ENCODE assay signal across 8 cellular contexts in genomic region chr4:76585897-76586360, GRCh38.
DNase-seq lines count a peak whose midpoint lies in the region; ATAC-seq and TF ChIP-seq lines count a peak whose summit lies in the region.

No MANE protein-coding gene starts in this region.

- DNase-seq in CD14-positive monocyte (ENCODE audit: low spot score) (no peak), glomerular visceral epithelial cell (ENCODE audit: extremely low spot score) (peak; percentile 88), H4 (ENCODE audit: low spot score) (no peak), AG08396 (ENCODE audit: low spot score) (no peak)
- peak; percentile 18 for DNase-seq in activated T-cell treated with anti-CD3 and anti-CD28 coated beads, Interleukin-2, amount 50 U/mL, for 1 hour

- H3K4me3 Mint-ChIP-seq in CD14-positive monocyte (peak overlapping the region; percentile 64 to 89), nephron (peak overlapping the region; percentile 81 to 91 (median 87))

- no peak overlapping the region for H3K27ac Mint-ChIP-seq in CD14-positive monocyte
- peak overlapping the region; percentile 75 to 88 (median 80) for H3K27ac Mint-ChIP-seq in nephron

- H3K9me3 Mint-ChIP-seq in CD14-positive monocyte: peaks cover 0 to 3% (median 0%) of the 10 kb centered on the region in 7 donors
- H3K9me3 Mint-ChIP-seq in nephron: no peaks in the 10 kb centered on the region

- no peaks in the 10 kb centered on the region for H3K36me3 Mint-ChIP-seq in CD14-positive monocyte
- no peaks in the 10 kb centered on the region for H3K36me3 Mint-ChIP-seq in nephron (ENCODE audit: low read depth)

- intact Hi-C loops in CD14-positive monocyte (cut with micrococcal nuclease): no loop called here

- H3K4me1 Mint-ChIP-seq in CD14-positive monocyte: peaks cover 10% of the 10 kb centered on the region
- peaks cover 82% of the 10 kb centered on the region for H3K4me1 Mint-ChIP-seq in nephron

- TF ChIP-seq CTCF in CD14-positive monocyte (IDR thresholded peaks at IDR 0.05): no peak
- TF ChIP-seq CTCF in LNCAP (IDR thresholded peaks at IDR 0.05): peak; percentile 10; the same call in 1 of the 2 replicates
- peak in 1 of 3 experiments; percentile 32 for TF ChIP-seq CTCF in nephron (IDR thresholded peaks at IDR 0.05; ENCODE audit: unreplicated experiment in 3 of 3)

- ATAC-seq in GM19372 (IDR thresholded peaks at IDR 0.05; ENCODE audit: low read depth, unreplicated experiment): peak; percentile 85

- H3K27me3 Mint-ChIP-seq in CD14-positive monocyte (ENCODE audit: low read depth in 3 of 3) (peaks cover 38 to 41% (median 38%) of the 10 kb centered on the region in 3 donors), nephron (ENCODE audit: low read depth) (peaks cover 4% of the 10 kb centered on the region)

Comparison
In these comparisons a context has a peak if more than half of its experiments do, and no peak if none do; other contexts are left out.
1. DNase-seq: peak in activated T-cell treated with anti-CD3 and anti-CD28 coated beads, Interleukin-2, amount 50 U/mL, for 1 hour (single experiment) and glomerular visceral epithelial cell (single experiment); none in CD14-positive monocyte (single experiment), H4 (single experiment) and AG08396 (single experiment).
2. H3K27ac Mint-ChIP-seq: peak in nephron (3 of 3); none in CD14-positive monocyte (0 of 7).